25 cellular contexts compared by ENCODE assay signal in the genomic region with DNA sequence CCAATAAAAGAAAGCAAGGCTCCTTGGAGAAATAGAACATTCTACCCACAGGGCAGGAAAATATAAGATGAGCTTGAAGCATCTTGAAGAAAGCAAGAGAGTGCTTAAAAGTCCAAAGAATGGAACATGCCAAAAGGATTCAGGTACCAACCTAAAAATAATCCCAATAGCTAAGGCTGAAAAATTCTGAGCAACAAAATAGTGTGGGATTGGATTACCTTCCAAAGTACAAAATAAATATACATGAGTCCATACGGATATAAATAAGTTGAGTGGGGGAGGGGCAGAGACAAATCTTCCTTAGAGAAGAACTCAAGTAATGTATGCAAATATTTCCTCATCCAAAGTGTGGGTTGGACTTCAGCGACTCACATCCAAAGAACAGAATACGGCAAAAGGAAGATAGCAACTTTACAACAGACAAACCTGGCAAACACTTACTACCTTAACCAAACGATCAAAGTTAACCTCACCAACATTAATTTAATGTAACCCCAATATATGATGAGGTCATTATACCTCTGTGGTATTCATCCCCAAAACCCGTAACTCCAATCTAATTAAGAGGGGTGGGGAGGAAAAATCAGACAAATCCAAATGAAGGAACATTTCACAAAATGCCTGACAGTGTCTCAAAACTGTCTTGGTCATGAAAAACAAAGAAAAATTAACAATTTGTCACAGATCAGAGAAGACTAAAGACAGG.
"Had no signal": no experiment of that assay in that cellular context is flagged by ENCODE, and none has a peak within 500 bp of the region (broad histone marks: within the 10 kb centered on the region; RNA-seq: fewer than 3 reads in every experiment).

No MANE protein-coding gene starts in this region.

- H3K36me3 ChIP-seq: heart right ventricle, neural progenitor cell, thoracic aorta, vagina, WERI-Rb-1 had no signal

- H2AFZ ChIP-seq: neural progenitor cell had no signal

- H3K4me2 ChIP-seq: neural progenitor cell had no signal

- H3K4me3 Mint-ChIP-seq: activated naive CD8-positive, alpha-beta T cell treated with anti-CD3 and anti-CD28 coated beads for 36 hours; activated T-cell treated with anti-CD3 and anti-CD28 coated beads, Interleukin-2, amount 50 U/mL, for 24 hours; activated T-helper 17 cell treated with anti-CD3 and anti-CD28 coated beads, Interleukin-2, amount 50 U/mL, for 72 hours; central memory CD8-positive, alpha-beta T cell; endodermal cell; neural progenitor cell; type B pancreatic cell had no signal

- ATAC-seq: activated T-helper 17 cell treated with anti-CD3 and anti-CD28 coated beads, Interleukin-2, amount 50 U/mL, for 72 hours; heart right ventricle; left cardiac atrium; mucosa of descending colon had no signal

- H3K27ac Mint-ChIP-seq: activated naive CD8-positive, alpha-beta T cell treated with anti-CD3 and anti-CD28 coated beads for 36 hours; activated T-cell treated with anti-CD3 and anti-CD28 coated beads, Interleukin-2, amount 50 U/mL, for 24 hours; activated T-helper 17 cell treated with anti-CD3 and anti-CD28 coated beads, Interleukin-2, amount 50 U/mL, for 72 hours; endodermal cell; neural progenitor cell; type B pancreatic cell had no signal

- FAIRE-seq: astrocyte, TTC549 had no signal

- H3K27me3 ChIP-seq: heart right ventricle, neural progenitor cell, spleen, vagina had no signal

- H3K27me3 Mint-ChIP-seq: activated naive CD8-positive, alpha-beta T cell treated with anti-CD3 and anti-CD28 coated beads for 36 hours; activated T-cell treated with anti-CD3 and anti-CD28 coated beads, Interleukin-2, amount 50 U/mL, for 24 hours; activated T-helper 17 cell treated with anti-CD3 and anti-CD28 coated beads, Interleukin-2, amount 50 U/mL, for 72 hours; central memory CD8-positive, alpha-beta T cell; type B pancreatic cell had no signal

- H3K9ac ChIP-seq: neural progenitor cell had no signal

- H3K9me3 ChIP-seq: heart right ventricle, mucosa of descending colon, spleen, thoracic aorta, vagina had no signal

- H3K9me3 Mint-ChIP-seq: activated naive CD8-positive, alpha-beta T cell treated with anti-CD3 and anti-CD28 coated beads for 36 hours; central memory CD8-positive, alpha-beta T cell had no signal

- DNase-seq: activated CD4-positive, alpha-beta T cell treated with anti-CD3 and anti-CD28 coated beads, Interleukin-2, amount 50 U/mL, for 4 hours; activated CD8-positive, alpha-beta memory T cell treated with anti-CD3 and anti-CD28 coated beads for 24 hours; activated CD8-positive, alpha-beta memory T cell treated with anti-CD3 and anti-CD28 coated beads, Interleukin-2, amount 50 U/mL, for 4 hours; activated naive CD8-positive, alpha-beta T cell treated with anti-CD3 and anti-CD28 coated beads for 36 hours; activated T-cell treated with anti-CD3 and anti-CD28 coated beads, Interleukin-2, amount 50 U/mL, for 24 hours; cortex of kidney; endodermal cell; heart right ventricle; islet precursor cell; left cardiac atrium; mucosa of descending colon; retina; spleen; stimulated activated CD4-positive, alpha-beta T cell treated with anti-CD3 and anti-CD28 coated beads, Interleukin-4, amount 100 ng/mL, for 1 hour; stimulated activated naive CD4-positive, alpha-beta T cell treated with Interleukin-2 at 50 U/mL for 16 hours; WERI-Rb-1 had no signal

- H3K4me3 ChIP-seq: heart right ventricle, mucosa of descending colon, neural progenitor cell, spleen, thoracic aorta, vagina had no signal

- H3K27ac ChIP-seq: epithelial cell of prostate, heart right ventricle, neural progenitor cell, spleen, thoracic aorta, vagina, WERI-Rb-1 had no signal
